ENCODE assay signal across 15 cellular contexts in genomic region chr10:95759233-95759826, GRCh38. TPM values are rescaled to one million over a fixed set of nuclear protein-coding genes. Genes with fewer than 3 reads are reported as not detected.
DNase-seq lines count a peak whose midpoint lies in the region; ATAC-seq and TF ChIP-seq lines count a peak whose summit lies in the region.
"Had no signal": no experiment of that assay in that cellular context is flagged by ENCODE, and none has a peak within 500 bp of the region (broad histone marks: within the 10 kb centered on the region; RNA-seq: fewer than 3 reads in every experiment).

No MANE protein-coding gene starts in this region.

- H3K9me3 Mint-ChIP-seq in IgD-negative memory B cell (no peaks in the 10 kb centered on the region), nephron progenitor cell (peaks cover 4% of the 10 kb centered on the region)
- no peaks in the 10 kb centered on the region for H3K9me3 Mint-ChIP-seq in dendritic cell treated with granulocyte-macrophage colony-stimulating factor and Interleukin-4, amounts not matched to agents 40 ng/mL and 50 ng/mL, for 4 days

- H3K27ac Mint-ChIP-seq in IgD-negative memory B cell (peak overlapping the region; percentile 88 to 97 (median 97)), nephron progenitor cell (no peak overlapping the region)
- peak overlapping the region; percentile 98 for H3K27ac Mint-ChIP-seq in dendritic cell treated with granulocyte-macrophage colony-stimulating factor and Interleukin-4, amounts not matched to agents 40 ng/mL and 50 ng/mL, for 4 days
- H3K27ac Mint-ChIP-seq: activated CD4-positive, alpha-beta T cell treated with anti-CD3 and anti-CD28 coated beads for 36 hours had no signal

- intact Hi-C loops in dendritic cell treated with granulocyte-macrophage colony-stimulating factor and Interleukin-4, amounts not matched to agents 40 ng/mL and 50 ng/mL, for 4 days (cut with micrococcal nuclease): loop anchor here (5.0 kb wide), 2 partner anchors 33 to 83 kb away; no protein-coding TSS in a partner anchor

- H3K36me3 Mint-ChIP-seq in IgD-negative memory B cell: peaks cover 4% of the 10 kb centered on the region
- H3K36me3 Mint-ChIP-seq in dendritic cell treated with granulocyte-macrophage colony-stimulating factor and Interleukin-4, amounts not matched to agents 40 ng/mL and 50 ng/mL, for 4 days (ENCODE audit: low read depth): peaks cover 14% of the 10 kb centered on the region
- H3K36me3 Mint-ChIP-seq in nephron progenitor cell (ENCODE audit: low read depth): no peaks in the 10 kb centered on the region

- TF ChIP-seq CTCF in foreskin keratinocyte (conservative IDR thresholded peaks at IDR 0.05) (no peak), nephron progenitor cell (IDR thresholded peaks at IDR 0.05) (no peak)

- H3K4me1 Mint-ChIP-seq in IgD-negative memory B cell: peaks cover 54 to 68% (median 54%) of the 10 kb centered on the region in 3 donors
- H3K4me1 Mint-ChIP-seq in dendritic cell treated with granulocyte-macrophage colony-stimulating factor and Interleukin-4, amounts not matched to agents 40 ng/mL and 50 ng/mL, for 4 days (ENCODE audit: low read depth): peaks cover 62% of the 10 kb centered on the region
- peaks cover 29% of the 10 kb centered on the region for H3K4me1 Mint-ChIP-seq in nephron progenitor cell

- no peak for ATAC-seq in foreskin keratinocyte
- no peak for ATAC-seq in GM19328 (IDR thresholded peaks at IDR 0.05; ENCODE audit: unreplicated experiment)
- ATAC-seq: activated CD4-positive, alpha-beta T cell treated with anti-CD3 and anti-CD28 coated beads for 36 hours had no signal

- H3K27me3 ChIP-seq in foreskin keratinocyte: peaks cover 7% of the 10 kb centered on the region

- H3K4me3 Mint-ChIP-seq in IgD-negative memory B cell: peak overlapping the region in 3 of 4 donors; percentile 19 to 78 (median 59)
- no peak overlapping the region for H3K4me3 Mint-ChIP-seq in dendritic cell treated with granulocyte-macrophage colony-stimulating factor and Interleukin-4, amounts not matched to agents 40 ng/mL and 50 ng/mL, for 4 days
- no peak overlapping the region for H3K4me3 Mint-ChIP-seq in nephron progenitor cell
- H3K4me3 Mint-ChIP-seq: activated CD4-positive, alpha-beta T cell treated with anti-CD3 and anti-CD28 coated beads for 36 hours had no signal

- H3K4me1 ChIP-seq in foreskin keratinocyte: no peaks in the 10 kb centered on the region

- DNase-seq in EH (ENCODE audit: low read depth): peak; percentile 16
- DNase-seq in foreskin keratinocyte: no peak
- no peak for DNase-seq in nephron progenitor cell
- no peak for DNase-seq in activated naive CD4-positive, alpha-beta T cell treated with anti-CD3 and anti-CD28 coated beads, Interleukin-2, amount 50 U/mL, for 16 hours
- DNase-seq: activated CD4-positive, alpha-beta T cell treated with anti-CD3 and anti-CD28 coated beads for 36 hours; activated gamma-delta T cell treated with Interleukin-2 at 50 U/mL for 16 hours; EL; NCI-H1092; NCI-H226; PC-9; stimulated activated CD4-positive, alpha-beta T cell treated with anti-CD3 and anti-CD28 coated beads, Interleukin-2, amount 100 ng/mL, for 48 hours had no signal

- peak overlapping the region in 15 of 21 experiments; percentile 5 to 92 (median 63) for H3K27ac ChIP-seq in skin epidermis
- no peak overlapping the region for H3K27ac ChIP-seq in foreskin keratinocyte
- H3K27ac ChIP-seq: PC-9 had no signal

- H3K27me3 Mint-ChIP-seq in IgD-negative memory B cell (peaks cover 1% of the 10 kb centered on the region), nephron progenitor cell (ENCODE audit: low read depth, poor library complexity) (peaks cover 10% of the 10 kb centered on the region)
- no peaks in the 10 kb centered on the region for H3K27me3 Mint-ChIP-seq in dendritic cell treated with granulocyte-macrophage colony-stimulating factor and Interleukin-4, amounts not matched to agents 40 ng/mL and 50 ng/mL, for 4 days

- H3K4me3 ChIP-seq in skin epidermis: no peak overlapping the region
- H3K4me3 ChIP-seq: PC-9 had no signal

RNA-seq across cellular contexts. Expression of gene ENTPD1, which starts 3.4 kb away (rescaled TPM):
- 48.0 TPM for polyA plus RNA-seq in IgD-negative memory B cell
- total RNA-seq in foreskin keratinocyte: not detected in 2 replicates
- not detected in 2 replicates for polyA plus RNA-seq in foreskin keratinocyte
- total RNA-seq: PC-9 had no signal

Comparison
In these comparisons a context has a peak if more than half of its experiments do, and no peak if none do; other contexts are left out.
1. H3K4me3 Mint-ChIP-seq: peak in IgD-negative memory B cell (3 of 4); none in dendritic cell treated with granulocyte-macrophage colony-stimulating factor and Interleukin-4, amounts not matched to agents 40 ng/mL and 50 ng/mL, for 4 days (single experiment) and nephron progenitor cell (single experiment).
2. RNA of gene ENTPD1, which starts 3.4 kb away (polyA plus RNA-seq): 48.0 TPM in IgD-negative memory B cell (single experiment); not detected in foreskin keratinocyte; every median in the first group is over 10 times any median in the second.